27 cellular contexts compared by ENCODE assay signal in genomic region chr21:45499970-45500575, GRCh38. TPM values are rescaled to one million over a fixed set of nuclear protein-coding genes. Genes with fewer than 3 reads are reported as not detected.
A peak's percentile ranks its signal among the peaks of the same experiment; 100 is the strongest.
DNase-seq lines count a peak whose midpoint lies in the region; ATAC-seq, FAIRE-seq and TF ChIP-seq lines count a peak whose summit lies in the region.
"Had no signal": no experiment of that assay in that cellular context is flagged by ENCODE, and none has a peak within 500 bp of the region (broad histone marks: within the 10 kb centered on the region; RNA-seq: fewer than 3 reads in every experiment).

No MANE protein-coding gene starts in this region.

- peak; percentile 1 for ATAC-seq in left lobe of liver
- ATAC-seq in stimulated activated naive B cell treated with anti-CD40 and anti-IgM and Interleukin-4, amounts not matched to agents 10 μg/mL and 1 μg/mL and 100 μg/mL, for 72 hours (replicated peaks) = no peak
- no peak for ATAC-seq in HG03521 (IDR thresholded peaks at IDR 0.05; ENCODE audit: unreplicated experiment)
- ATAC-seq: GM12878 had no signal

- no peak overlapping the region for H3K9ac ChIP-seq in astrocyte (ENCODE audit: low read length)

- H3K27me3 ChIP-seq in astrocyte (ENCODE audit: insufficient read depth, low read length) (no peaks in the 10 kb centered on the region), breast epithelium (no peaks in the 10 kb centered on the region)
- H3K27me3 ChIP-seq: cardiac muscle cell, testis had no signal

- peaks cover 6% of the 10 kb centered on the region for H3K4me1 Mint-ChIP-seq in activated naive CD4-positive, alpha-beta T cell treated with anti-CD3 and anti-CD28 coated beads, Interleukin-2, amount 50 U/mL, for 24 hours
- H3K4me1 Mint-ChIP-seq in astrocyte (ENCODE audit: low read depth, unreplicated experiment) = no peaks in the 10 kb centered on the region
- peaks cover 0 to 5% of the 10 kb centered on the region in 2 donors for H3K4me1 Mint-ChIP-seq in stimulated activated naive B cell treated with anti-CD40 and anti-IgM and Interleukin-4, amounts not matched to agents 10 μg/mL and 1 μg/mL and 100 μg/mL, for 72 hours
- H3K4me1 Mint-ChIP-seq: activated B cell treated with CpG ODN at 0.5 μM for 24 hours had no signal

- H3K9me3 ChIP-seq in astrocyte (ENCODE audit: insufficient read depth, low read depth, low read length) (no peaks in the 10 kb centered on the region), breast epithelium (no peaks in the 10 kb centered on the region)
- H3K9me3 ChIP-seq: BE2C, testis had no signal

- no peak overlapping the region for H2AFZ ChIP-seq in astrocyte (ENCODE audit: low read depth, low read length)

- H3K36me3 ChIP-seq in astrocyte (ENCODE audit: insufficient read depth, low read length) (peaks cover 5% of the 10 kb centered on the region), breast epithelium (no peaks in the 10 kb centered on the region)
- H3K36me3 ChIP-seq: BE2C had no signal

- H3K4me1 ChIP-seq in astrocyte (ENCODE audit: insufficient read depth, low read length) = no peaks in the 10 kb centered on the region
- no peaks in the 10 kb centered on the region for H3K4me1 ChIP-seq in breast epithelium
- H3K4me1 ChIP-seq: BE2C had no signal

- H3K4me3 ChIP-seq in astrocyte (ENCODE audit: insufficient read depth, low read depth, low read length) (no peak overlapping the region), breast epithelium (no peak overlapping the region)
- H3K4me3 ChIP-seq: cardiac muscle cell, GM12878, testis had no signal

- H3K27me3 Mint-ChIP-seq in activated naive CD4-positive, alpha-beta T cell treated with anti-CD3 and anti-CD28 coated beads, Interleukin-2, amount 50 U/mL, for 24 hours = no peaks in the 10 kb centered on the region
- H3K27me3 Mint-ChIP-seq in astrocyte (ENCODE audit: low read depth, unreplicated experiment) = no peaks in the 10 kb centered on the region
- H3K27me3 Mint-ChIP-seq in stimulated activated naive B cell treated with anti-CD40 and anti-IgM and Interleukin-4, amounts not matched to agents 10 μg/mL and 1 μg/mL and 100 μg/mL, for 72 hours = peaks cover 5 to 7% of the 10 kb centered on the region in 2 donors
- H3K27me3 Mint-ChIP-seq: activated CD4-positive, alpha-beta memory T cell treated with anti-CD3 and anti-CD28 coated beads, Interleukin-2, amount 10 ng/mL, durations not matched to agents 7 days and 5 days; IgD-negative memory B cell had no signal

- FAIRE-seq in astrocyte (lab: Jason Lieb, UNC) = no peak
- FAIRE-seq: GM12878, kidney had no signal

- no peak for TF ChIP-seq POLR2A in breast epithelium (IDR thresholded peaks at IDR 0.05)

- H4K20me1 ChIP-seq in astrocyte (ENCODE audit: insufficient read depth, low read length) = peaks cover 3% of the 10 kb centered on the region

- TF ChIP-seq CTCF in astrocyte (IDR thresholded peaks at IDR 0.05; ENCODE audit: insufficient read depth, low read depth, low read length) = no peak
- TF ChIP-seq CTCF in breast epithelium (IDR thresholded peaks at IDR 0.05) = no peak

- H3K4me3 Mint-ChIP-seq in activated naive CD4-positive, alpha-beta T cell treated with anti-CD3 and anti-CD28 coated beads, Interleukin-2, amount 50 U/mL, for 24 hours = no peak overlapping the region
- H3K4me3 Mint-ChIP-seq in astrocyte (ENCODE audit: unreplicated experiment) = no peak overlapping the region
- no peak overlapping the region for H3K4me3 Mint-ChIP-seq in stimulated activated naive B cell treated with anti-CD40 and anti-IgM and Interleukin-4, amounts not matched to agents 10 μg/mL and 1 μg/mL and 100 μg/mL, for 72 hours
- H3K4me3 Mint-ChIP-seq: activated B cell treated with CpG ODN at 0.5 μM for 24 hours; activated CD4-positive, alpha-beta memory T cell treated with anti-CD3 and anti-CD28 coated beads, Interleukin-2, amount 10 ng/mL, durations not matched to agents 7 days and 5 days; activated naive CD4-positive, alpha-beta T cell treated with anti-CD3 and anti-CD28 coated beads for 36 hours; IgD-negative memory B cell had no signal

- H3K27ac Mint-ChIP-seq in activated naive CD4-positive, alpha-beta T cell treated with anti-CD3 and anti-CD28 coated beads, Interleukin-2, amount 50 U/mL, for 24 hours = peak overlapping the region; percentile 86
- peak overlapping the region; percentile 26 for H3K27ac Mint-ChIP-seq in astrocyte (ENCODE audit: unreplicated experiment)
- peak overlapping the region; percentile 87 for H3K27ac Mint-ChIP-seq in stimulated activated naive B cell treated with anti-CD40 and anti-IgM and Interleukin-4, amounts not matched to agents 10 μg/mL and 1 μg/mL and 100 μg/mL, for 72 hours
- H3K27ac Mint-ChIP-seq: activated B cell treated with CpG ODN at 0.5 μM for 24 hours; activated CD4-positive, alpha-beta memory T cell treated with anti-CD3 and anti-CD28 coated beads, Interleukin-2, amount 10 ng/mL, durations not matched to agents 7 days and 5 days; activated naive CD4-positive, alpha-beta T cell treated with anti-CD3 and anti-CD28 coated beads for 36 hours had no signal

- H3K79me2 ChIP-seq in astrocyte (ENCODE audit: insufficient read depth, low read length) = no peaks in the 10 kb centered on the region

- H3K36me3 Mint-ChIP-seq in activated naive CD4-positive, alpha-beta T cell treated with anti-CD3 and anti-CD28 coated beads, Interleukin-2, amount 50 U/mL, for 24 hours = peaks cover 2% of the 10 kb centered on the region
- H3K36me3 Mint-ChIP-seq in astrocyte (ENCODE audit: low read depth, unreplicated experiment) = peaks cover 15% of the 10 kb centered on the region
- no peaks in the 10 kb centered on the region for H3K36me3 Mint-ChIP-seq in stimulated activated naive B cell treated with anti-CD40 and anti-IgM and Interleukin-4, amounts not matched to agents 10 μg/mL and 1 μg/mL and 100 μg/mL, for 72 hours

- H3K27ac ChIP-seq in astrocyte (ENCODE audit: low read depth, low read length) (no peak overlapping the region), breast epithelium (no peak overlapping the region)
- H3K27ac ChIP-seq: cardiac muscle cell, testis had no signal

- H3K9me3 Mint-ChIP-seq in activated naive CD4-positive, alpha-beta T cell treated with anti-CD3 and anti-CD28 coated beads, Interleukin-2, amount 50 U/mL, for 24 hours = no peaks in the 10 kb centered on the region
- no peaks in the 10 kb centered on the region for H3K9me3 Mint-ChIP-seq in astrocyte (ENCODE audit: unreplicated experiment)
- peaks cover 0 to 2% of the 10 kb centered on the region in 2 donors for H3K9me3 Mint-ChIP-seq in stimulated activated naive B cell treated with anti-CD40 and anti-IgM and Interleukin-4, amounts not matched to agents 10 μg/mL and 1 μg/mL and 100 μg/mL, for 72 hours
- H3K9me3 Mint-ChIP-seq: activated B cell treated with CpG ODN at 0.5 μM for 24 hours had no signal

- intact Hi-C loops in breast epithelium (cut with DNase I; ENCODE audit: low total_unique reads) = no loop called here

- H3K4me2 ChIP-seq in astrocyte (ENCODE audit: low read length) = no peak overlapping the region

- DNase-seq in activated naive CD4-positive, alpha-beta T cell treated with anti-CD3 and anti-CD28 coated beads, Interleukin-2, amount 50 U/mL, for 16 hours = no peak
- DNase-seq in astrocyte (ENCODE audit: low read depth) (no peak), left lobe of liver (ENCODE audit: low spot score) (peak; percentile 43), NCI-H187 treated with DMSO at 0.1 percent for 48 hours (lab: John Stamatoyannopoulos, UW) (no peak), breast epithelium (ENCODE audit: low spot score in 2 of 2) (no peak)
- DNase-seq in stimulated activated naive B cell treated with anti-CD40 and anti-IgM and Interleukin-4, amounts not matched to agents 10 μg/mL and 1 μg/mL and 100 μg/mL, for 72 hours = no peak
- DNase-seq: activated B cell treated with CpG ODN at 0.5 μM for 24 hours; activated CD4-positive, alpha-beta memory T cell treated with anti-CD3 and anti-CD28 coated beads, Interleukin-2, amount 10 ng/mL, durations not matched to agents 7 days and 5 days; activated naive CD4-positive, alpha-beta T cell treated with anti-CD3 and anti-CD28 coated beads for 36 hours; amygdala; COR-L47; dermis blood vessel endothelial cell; DMS79 treated with DMSO at 0.1 percent for 48 hours; kidney; NCI-H1105 treated with DMSO at 0.1 percent for 48 hours; NCI-H2081 treated with DMSO at 0.1 percent for 48 hours; retina; stimulated activated CD4-positive, alpha-beta T cell treated with anti-CD3 and anti-CD28 coated beads, Interleukin-4, amount 100 ng/mL, for 4 hours; stimulated activated naive CD4-positive, alpha-beta T cell treated with Interleukin-2 at 50 U/mL for 16 hours; T-helper 9 cell; testis had no signal

RNA-seq across cellular contexts. Expression of gene SLC19A1, which starts 42.2 kb away (rescaled TPM):
- total RNA-seq in astrocyte (10.4 and 11.7 TPM in 2 replicates), left lobe of liver (13.7 TPM), breast epithelium (1 to 10 TPM; 5.6 to 6.7 (median 6.6) TPM)

Comparison
In these comparisons a context has a peak if more than half of its experiments do, and no peak if none do; other contexts are left out.
1. H3K27ac Mint-ChIP-seq: peak in every context shown above with its lines; median percentile 87 in stimulated activated naive B cell treated with anti-CD40 and anti-IgM and Interleukin-4, amounts not matched to agents 10 μg/mL and 1 μg/mL and 100 μg/mL, for 72 hours; 86 in activated naive CD4-positive, alpha-beta T cell treated with anti-CD3 and anti-CD28 coated beads, Interleukin-2, amount 50 U/mL, for 24 hours; 26 in astrocyte.